11 cellular contexts compared by ENCODE assay signal in the genomic region with DNA sequence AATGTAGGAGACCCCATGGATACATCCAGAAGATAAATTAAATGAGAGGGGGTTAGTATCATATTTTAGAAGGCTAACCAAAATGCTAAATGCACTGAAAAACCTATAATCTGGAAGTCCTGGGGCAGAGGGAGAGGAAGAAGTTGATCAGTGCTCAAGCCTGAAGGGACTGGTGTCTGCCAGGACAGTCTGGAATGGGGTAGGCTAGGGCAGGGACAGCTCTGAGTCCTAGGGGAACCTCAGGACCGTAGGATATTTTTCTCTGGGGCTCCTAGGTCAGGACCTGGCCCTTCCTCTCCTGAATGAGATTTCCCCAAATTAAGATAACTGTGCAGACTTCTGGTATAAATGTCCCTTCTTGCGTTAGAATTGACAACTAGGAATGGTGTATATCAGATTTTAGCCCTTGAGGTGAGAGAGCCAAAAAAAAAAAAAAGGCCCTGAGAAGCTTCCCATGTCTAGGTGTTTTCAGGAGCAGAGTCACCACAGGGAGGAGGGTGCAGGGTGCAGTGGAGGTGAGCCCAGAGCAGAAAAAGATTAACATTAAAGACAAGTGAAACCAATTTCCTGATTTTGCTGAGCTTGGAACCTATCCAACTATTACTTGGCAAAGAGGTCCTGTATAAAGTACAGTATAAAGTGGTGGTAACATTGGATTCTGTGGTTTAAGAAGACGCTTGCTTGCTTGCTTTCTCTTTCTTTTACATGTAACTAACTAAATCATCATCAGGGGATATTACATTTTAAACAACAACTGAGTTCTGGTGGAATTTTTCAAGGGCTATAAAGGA.
DNase-seq lines count a peak whose midpoint lies in the region; ATAC-seq and TF ChIP-seq lines count a peak whose summit lies in the region.
"Had no signal": no experiment of that assay in that cellular context is flagged by ENCODE, and none has a peak within 500 bp of the region (broad histone marks: within the 10 kb centered on the region; RNA-seq: fewer than 3 reads in every experiment).

No MANE protein-coding gene starts in this region.

- no peaks in the 10 kb centered on the region for H3K36me3 ChIP-seq in CD8-positive, alpha-beta memory T cell (ENCODE audit: insufficient read depth, low read length)
- H3K36me3 ChIP-seq in body of pancreas (replicated peaks in 1 of 2; ENCODE audit: insufficient read depth in 1 of 2, low read depth in 2 of 2) (peaks cover 0 to 2% of the 10 kb centered on the region in 2 donors), left lung (peaks cover 0 to 18% of the 10 kb centered on the region in 2 donors), neuronal stem cell (replicated peaks in 1 of 2; ENCODE audit: control insufficient read depth in 2 of 2, insufficient read depth in 2 of 2, low read length in 2 of 2) (peaks cover 4 to 47% of the 10 kb centered on the region in 2 donors)

- H2BK12ac ChIP-seq in neuronal stem cell (ENCODE audit: low read length), result no peak overlapping the region

- no peak overlapping the region for H3K18ac ChIP-seq in neuronal stem cell (ENCODE audit: low read length)

- peak overlapping the region in 5 of 8 donors; percentile 37 to 83 (median 64) for H3K27ac Mint-ChIP-seq in CD8-positive, alpha-beta memory T cell
- H3K27ac Mint-ChIP-seq in immature natural killer cell, result peak overlapping the region in 3 of 6 donors; percentile 10 to 58 (median 58)
- H3K27ac Mint-ChIP-seq: activated CD4-positive, alpha-beta T cell treated with anti-CD3 and anti-CD28 coated beads, Interleukin-2, amount 10 ng/mL, durations not matched to agents 24 days and 14 days had no signal

- no peak overlapping the region for H3K4ac ChIP-seq in neuronal stem cell (ENCODE audit: low read length)

- H3K27ac ChIP-seq in CD8-positive, alpha-beta memory T cell (ENCODE audit: low read depth, low read length), result no peak overlapping the region
- peak overlapping the region in 1 of 4 donors; percentile 16 for H3K27ac ChIP-seq in body of pancreas
- H3K27ac ChIP-seq in left lung, result no peak overlapping the region
- no peak overlapping the region for H3K27ac ChIP-seq in neuronal stem cell (replicated peaks; ENCODE audit: low read length)

- H3K4me3 ChIP-seq in CD8-positive, alpha-beta memory T cell (ENCODE audit: low read length), result no peak overlapping the region
- H3K4me3 ChIP-seq in body of pancreas, result no peak overlapping the region
- no peak overlapping the region for H3K4me3 ChIP-seq in left lung
- H3K4me3 ChIP-seq in neuronal stem cell (ENCODE audit: low read length in 2 of 2), result no peak overlapping the region

- in situ Hi-C loops in KBM-7 (cut with MboI; ENCODE audit: low pct_unique_long_range_greater_than_20kb, low sequenced_read_pairs), result no loop called here

- no peak overlapping the region for H2BK15ac ChIP-seq in neuronal stem cell (ENCODE audit: low read length)

- no peak overlapping the region for H3K23ac ChIP-seq in neuronal stem cell (ENCODE audit: low read depth, low read length, poor library complexity)

- no peak overlapping the region for H3K14ac ChIP-seq in neuronal stem cell (ENCODE audit: low read length)

- peaks cover 48% of the 10 kb centered on the region for H3K4me1 ChIP-seq in CD8-positive, alpha-beta memory T cell (ENCODE audit: insufficient read depth, low read length)
- peaks cover 15% of the 10 kb centered on the region for H3K4me1 ChIP-seq in body of pancreas
- peaks cover 0 to 27% of the 10 kb centered on the region in 2 donors for H3K4me1 ChIP-seq in left lung
- peaks cover 0 to 13% of the 10 kb centered on the region in 2 donors for H3K4me1 ChIP-seq in neuronal stem cell (ENCODE audit: control insufficient read depth in 2 of 2, insufficient read depth in 1 of 2, low read depth in 1 of 2, low read length in 2 of 2)

- CTCF ChIA-PET in CD8-positive, alpha-beta memory T cell (lab: Charles Lee), result interaction anchor here (0.7 to 1.8 kb wide), 3 partner anchors 13 to 37 kb away, joined by 3 to 4 read pairs (median 4); no protein-coding TSS in a partner anchor

- no peaks in the 10 kb centered on the region for H3K79me1 ChIP-seq in neuronal stem cell (ENCODE audit: low read depth, low read length)

- no peaks in the 10 kb centered on the region for H3K27me3 Mint-ChIP-seq in CD8-positive, alpha-beta memory T cell
- peaks cover 0 to 2% (median 0%) of the 10 kb centered on the region in 3 donors for H3K27me3 Mint-ChIP-seq in immature natural killer cell (ENCODE audit: low read depth in 3 of 3)
- H3K27me3 Mint-ChIP-seq: activated CD4-positive, alpha-beta T cell treated with anti-CD3 and anti-CD28 coated beads, Interleukin-2, amount 10 ng/mL, durations not matched to agents 24 days and 14 days had no signal

- H2BK5ac ChIP-seq in neuronal stem cell (ENCODE audit: low read length), result no peak overlapping the region

- no peak overlapping the region for H3K9ac ChIP-seq in neuronal stem cell (ENCODE audit: low read depth, low read length, poor library complexity)

- H3K4me3 Mint-ChIP-seq in CD8-positive, alpha-beta memory T cell, result peak overlapping the region in 5 of 7 donors; percentile 8 to 51 (median 33)
- H3K4me3 Mint-ChIP-seq in immature natural killer cell, result no peak overlapping the region
- H3K4me3 Mint-ChIP-seq: activated CD4-positive, alpha-beta T cell treated with anti-CD3 and anti-CD28 coated beads, Interleukin-2, amount 10 ng/mL, durations not matched to agents 24 days and 14 days had no signal

- H3K4me1 Mint-ChIP-seq in CD8-positive, alpha-beta memory T cell, result peaks cover 62 to 88% (median 84%) of the 10 kb centered on the region in 3 donors
- H3K4me1 Mint-ChIP-seq in immature natural killer cell, result peaks cover 42 to 56% of the 10 kb centered on the region in 2 donors

- no peaks in the 10 kb centered on the region for H3K9me3 ChIP-seq in CD8-positive, alpha-beta memory T cell (ENCODE audit: low read length)
- H3K9me3 ChIP-seq in body of pancreas (no peaks in the 10 kb centered on the region), left lung (no peaks in the 10 kb centered on the region), neuronal stem cell (replicated peaks in 1 of 2; ENCODE audit: control insufficient read depth in 2 of 2, insufficient read depth in 1 of 2, low read depth in 1 of 2, low read length in 2 of 2) (no peaks in the 10 kb centered on the region)

- intact Hi-C loops in body of pancreas (cut with DNase I), result no loop called here
- intact Hi-C loops in left lung (cut with DNase I), result no loop called here

- peak in 1 of 5 donors; percentile 6 for DNase-seq in CD8-positive, alpha-beta memory T cell
- DNase-seq in KBM-7, result peak; percentile 28
- DNase-seq in body of pancreas, result peak in 1 of 4 donors; percentile 23
- DNase-seq in left lung, result no peak
- no peak for DNase-seq in immature natural killer cell
- DNase-seq in islet precursor cell, result no peak
- DNase-seq in neuronal stem cell (ENCODE audit: low spot score), result no peak
- DNase-seq: activated CD4-positive, alpha-beta T cell treated with anti-CD3 and anti-CD28 coated beads, Interleukin-2, amount 10 ng/mL, durations not matched to agents 24 days and 14 days; NCI-H748 treated with DMSO at 0.1 percent for 48 hours; stimulated activated CD4-positive, alpha-beta T cell treated with anti-CD3 and anti-CD28 coated beads, Interleukin-15, amount 100 ng/mL, for 24 hours had no signal

- peaks cover 0 to 43% (median 10%) of the 10 kb centered on the region in 3 donors for H3K36me3 Mint-ChIP-seq in CD8-positive, alpha-beta memory T cell
- H3K36me3 Mint-ChIP-seq in immature natural killer cell, result peaks cover 15 to 29% (median 21%) of the 10 kb centered on the region in 3 donors

- H2BK120ac ChIP-seq in neuronal stem cell (ENCODE audit: low read depth, low read length), result no peak overlapping the region

- POLR2A ChIA-PET in CD8-positive, alpha-beta memory T cell (lab: Charles Lee), result interaction anchor here (0.7 kb wide), 1 partner anchor 291 kb away, joined by 6 read pairs; no protein-coding TSS in a partner anchor

- H3K4me2 ChIP-seq in neuronal stem cell (ENCODE audit: insufficient read depth, low read length, poor library complexity, severe bottlenecking), result no peak overlapping the region

- H2AFZ ChIP-seq in neuronal stem cell (ENCODE audit: low read length), result no peak overlapping the region

- H4K91ac ChIP-seq in neuronal stem cell (ENCODE audit: low read depth, low read length, poor library complexity), result no peak overlapping the region

- 52 to 53% methylated on average over 3 of the region's 3 CpGs for WGBS in body of pancreas, 2 donors
- WGBS in neuronal stem cell (ENCODE audit: extremely low coverage in 2 of 2, insufficient read length in 2 of 2, insufficient replicate concordance in 1 of 2), 2 donors, result no CpG with 5 or more reads among the region's 3 CpGs

- no peaks in the 10 kb centered on the region for H3K9me3 Mint-ChIP-seq in CD8-positive, alpha-beta memory T cell
- no peaks in the 10 kb centered on the region for H3K9me3 Mint-ChIP-seq in immature natural killer cell
- H3K9me3 Mint-ChIP-seq: activated CD4-positive, alpha-beta T cell treated with anti-CD3 and anti-CD28 coated beads, Interleukin-2, amount 10 ng/mL, durations not matched to agents 24 days and 14 days had no signal

- no peak overlapping the region for H2AK5ac ChIP-seq in neuronal stem cell (ENCODE audit: low read depth, low read length)

- ATAC-seq in body of pancreas, result peak; percentile 60
- peak; percentile 22 for ATAC-seq in left lung
- no peak for ATAC-seq in GM18858 (IDR thresholded peaks at IDR 0.05; ENCODE audit: unreplicated experiment)

- H4K8ac ChIP-seq in neuronal stem cell (ENCODE audit: low read depth, low read length), result no peak overlapping the region

- no peaks in the 10 kb centered on the region for H3K27me3 ChIP-seq in CD8-positive, alpha-beta memory T cell (ENCODE audit: insufficient read depth, low read length, poor library complexity, severe bottlenecking)
- no peaks in the 10 kb centered on the region for H3K27me3 ChIP-seq in body of pancreas
- no peaks in the 10 kb centered on the region for H3K27me3 ChIP-seq in left lung
- no peaks in the 10 kb centered on the region for H3K27me3 ChIP-seq in neuronal stem cell (ENCODE audit: control insufficient read depth in 3 of 3, insufficient read depth in 3 of 3, low read depth in 1 of 3, low read length in 3 of 3)

- no peak for TF ChIP-seq POLR2A in body of pancreas (IDR thresholded peaks at IDR 0.05)

- no peak for TF ChIP-seq CTCF in body of pancreas (IDR thresholded peaks at IDR 0.05)
- TF ChIP-seq CTCF in left lung (IDR thresholded peaks at IDR 0.05), result no peak

Comparison
In these comparisons a context has a peak if more than half of its experiments do, and no peak if none do; other contexts are left out.
1. H3K4me3 Mint-ChIP-seq: peak in CD8-positive, alpha-beta memory T cell (5 of 7); none in immature natural killer cell (0 of 5).